10 cellular contexts compared by ENCODE assay signal in genomic region chr4:7134737-7135388, GRCh38. TPM values are rescaled to one million over a fixed set of nuclear protein-coding genes. Genes with fewer than 3 reads are reported as not detected.
DNase-seq lines count a peak whose midpoint lies in the region; ATAC-seq and TF ChIP-seq lines count a peak whose summit lies in the region.
"Had no signal": no experiment of that assay in that cellular context is flagged by ENCODE, and none has a peak within 500 bp of the region (broad histone marks: within the 10 kb centered on the region; RNA-seq: fewer than 3 reads in every experiment).

No MANE protein-coding gene starts in this region.

- no peaks in the 10 kb centered on the region for H3K36me3 ChIP-seq in colonic mucosa

- no peak for ATAC-seq in HG02798 (IDR thresholded peaks at IDR 0.05; ENCODE audit: poor library complexity, unreplicated experiment)
- ATAC-seq in GM19397 (IDR thresholded peaks at IDR 0.05; ENCODE audit: unreplicated experiment) = no peak

- TF ChIP-seq CTCF in colonic mucosa (IDR thresholded peaks at IDR 0.05) = no peak
- no peak for TF ChIP-seq CTCF in nephron progenitor cell (IDR thresholded peaks at IDR 0.05)

- no peaks in the 10 kb centered on the region for H3K4me1 ChIP-seq in colonic mucosa

- H3K4me3 Mint-ChIP-seq in nephron progenitor cell = no peak overlapping the region
- H3K4me3 Mint-ChIP-seq: natural killer cell had no signal

- no peak overlapping the region for H3K27ac ChIP-seq in colonic mucosa

- peak; percentile 91 for DNase-seq in AG08396 (ENCODE audit: low spot score)
- DNase-seq in Kasumi-1 (lab: John Stamatoyannopoulos, UW) = peak; percentile 37 to 57
- peak; percentile 48 for DNase-seq in colonic mucosa
- no peak for DNase-seq in nephron progenitor cell
- DNase-seq in effector CD8-positive, alpha-beta T cell (lab: John Stamatoyannopoulos, UW) = no peak
- DNase-seq in SW480 (ENCODE audit: low spot score) = no peak
- DNase-seq: natural killer cell, NCI-H345 had no signal

- H3K27ac Mint-ChIP-seq in nephron progenitor cell = peak overlapping the region; percentile 58
- H3K27ac Mint-ChIP-seq: natural killer cell had no signal

- no peaks in the 10 kb centered on the region for H3K9me3 ChIP-seq in colonic mucosa

- no peak overlapping the region for H3K4me3 ChIP-seq in colonic mucosa

- intact Hi-C loops in colonic mucosa (cut with DNase I) = no loop called here

- H3K9ac ChIP-seq in colonic mucosa (ENCODE audit: low read depth in 2 of 2, low read length in 2 of 2) = no peak overlapping the region

- no peaks in the 10 kb centered on the region for H3K27me3 ChIP-seq in colonic mucosa

- H3K27me3 Mint-ChIP-seq in nephron progenitor cell (ENCODE audit: low read depth, poor library complexity) = peaks cover 11% of the 10 kb centered on the region

- peaks cover 5% of the 10 kb centered on the region for H3K9me3 Mint-ChIP-seq in nephron progenitor cell

- peaks cover 33% of the 10 kb centered on the region for H3K4me1 Mint-ChIP-seq in nephron progenitor cell

- no peaks in the 10 kb centered on the region for H3K36me3 Mint-ChIP-seq in nephron progenitor cell (ENCODE audit: low read depth)
- H3K36me3 Mint-ChIP-seq: natural killer cell had no signal

RNA-seq across cellular contexts. Expression of gene SORCS2, which starts 57.5 kb away (rescaled TPM):
- total RNA-seq in colonic mucosa = under 1 TPM; 0.54 to 0.74 TPM

Comparison
In these comparisons a context has a peak if more than half of its experiments do, and no peak if none do; other contexts are left out.
1. DNase-seq: peak in AG08396 (single experiment), Kasumi-1 (2 of 2) and colonic mucosa (single experiment); none in nephron progenitor cell (single experiment), effector CD8-positive, alpha-beta T cell (single experiment) and SW480 (single experiment).